Comparison of ENCODE assay signal across 17 cellular contexts in genomic region chr9:8649157-8649556, GRCh38.
DNase-seq lines count a peak whose midpoint lies in the region; ATAC-seq, FAIRE-seq and TF ChIP-seq lines count a peak whose summit lies in the region.
"Had no signal": no experiment of that assay in that cellular context is flagged by ENCODE, and none has a peak within 500 bp of the region (broad histone marks: within the 10 kb centered on the region; RNA-seq: fewer than 3 reads in every experiment).

No MANE protein-coding gene starts in this region.

- H2AK5ac ChIP-seq in mesenchymal stem cell (ENCODE audit: low read length, severe bottlenecking): no peak overlapping the region

- FAIRE-seq in GM12891 (lab: Jason Lieb, UNC): no peak
- FAIRE-seq: islet of Langerhans had no signal

- H3K18ac ChIP-seq in mesenchymal stem cell (ENCODE audit: low read depth in 1 of 2, low read length in 2 of 2): no peak overlapping the region

- H3K4me3 ChIP-seq in mesenchymal stem cell (ENCODE audit: insufficient read depth in 1 of 2, low read depth in 1 of 2, low read length in 2 of 2): no peak overlapping the region
- H3K4me3 ChIP-seq: SJSA1, tibial nerve had no signal

- peak overlapping the region; percentile 9 for H3K9ac ChIP-seq in mesenchymal stem cell (ENCODE audit: low read length)

- H3K4me3 Mint-ChIP-seq in effector memory CD8-positive, alpha-beta T cell: no peak overlapping the region
- no peak overlapping the region for H3K4me3 Mint-ChIP-seq in stimulated activated memory B cell treated with anti-CD40 and anti-IgM and Interleukin-4, amounts not matched to agents 10 μg/mL and 1 μg/mL and 100 μg/mL, for 72 hours

- no peak overlapping the region for H2BK12ac ChIP-seq in mesenchymal stem cell (ENCODE audit: low read length in 2 of 2)

- H2BK15ac ChIP-seq in mesenchymal stem cell (ENCODE audit: low read depth, poor library complexity, severe bottlenecking): no peak overlapping the region

- no peaks in the 10 kb centered on the region for H3K27me3 ChIP-seq in mesenchymal stem cell (ENCODE audit: control insufficient read depth in 1 of 2, insufficient read depth in 1 of 2, low read length in 2 of 2)
- H3K27me3 ChIP-seq: SJSA1, tibial nerve had no signal

- H3K36me3 ChIP-seq in mesenchymal stem cell (ENCODE audit: control insufficient read depth in 1 of 2, insufficient read depth in 2 of 2, low read depth in 1 of 2, low read length in 2 of 2): no peaks in the 10 kb centered on the region
- H3K36me3 ChIP-seq: SJSA1, tibial nerve had no signal

- no peak overlapping the region for H2AFZ ChIP-seq in mesenchymal stem cell (ENCODE audit: low read depth, low read length)

- no peaks in the 10 kb centered on the region for H3K9me3 Mint-ChIP-seq in effector memory CD8-positive, alpha-beta T cell
- H3K9me3 Mint-ChIP-seq in stimulated activated memory B cell treated with anti-CD40 and anti-IgM and Interleukin-4, amounts not matched to agents 10 μg/mL and 1 μg/mL and 100 μg/mL, for 72 hours: no peaks in the 10 kb centered on the region

- no peak overlapping the region for H3K4me2 ChIP-seq in mesenchymal stem cell (ENCODE audit: low read length, poor library complexity, severe bottlenecking)

- H3K4me1 Mint-ChIP-seq in effector memory CD8-positive, alpha-beta T cell (ENCODE audit: low read depth in 2 of 2): no peaks in the 10 kb centered on the region
- H3K4me1 Mint-ChIP-seq in stimulated activated memory B cell treated with anti-CD40 and anti-IgM and Interleukin-4, amounts not matched to agents 10 μg/mL and 1 μg/mL and 100 μg/mL, for 72 hours: no peaks in the 10 kb centered on the region

- no peaks in the 10 kb centered on the region for H3K36me3 Mint-ChIP-seq in effector memory CD8-positive, alpha-beta T cell (ENCODE audit: insufficient read depth)
- no peaks in the 10 kb centered on the region for H3K36me3 Mint-ChIP-seq in stimulated activated memory B cell treated with anti-CD40 and anti-IgM and Interleukin-4, amounts not matched to agents 10 μg/mL and 1 μg/mL and 100 μg/mL, for 72 hours
- H3K36me3 Mint-ChIP-seq: activated naive CD4-positive, alpha-beta T cell treated with anti-CD3 and anti-CD28 coated beads, Interleukin-2, amount 50 U/mL, for 72 hours had no signal

- H2BK120ac ChIP-seq in mesenchymal stem cell (ENCODE audit: low read depth, low read length): no peak overlapping the region

- H3K14ac ChIP-seq in mesenchymal stem cell (ENCODE audit: low read length in 2 of 2): no peak overlapping the region

- H3K23ac ChIP-seq in mesenchymal stem cell (ENCODE audit: low read length in 2 of 2): no peak overlapping the region

- ATAC-seq in HG03469 (IDR thresholded peaks at IDR 0.05; ENCODE audit: unreplicated experiment) (peak; percentile 50), GM19351 (IDR thresholded peaks at IDR 0.05; ENCODE audit: unreplicated experiment) (no peak)
- ATAC-seq in effector memory CD8-positive, alpha-beta T cell (replicated peaks): no peak
- ATAC-seq in stimulated activated memory B cell treated with anti-CD40 and anti-IgM and Interleukin-4, amounts not matched to agents 10 μg/mL and 1 μg/mL and 100 μg/mL, for 72 hours: no peak
- ATAC-seq: activated naive CD4-positive, alpha-beta T cell treated with anti-CD3 and anti-CD28 coated beads, Interleukin-2, amount 50 U/mL, for 72 hours had no signal

- H3K27me3 Mint-ChIP-seq in effector memory CD8-positive, alpha-beta T cell: no peaks in the 10 kb centered on the region
- H3K27me3 Mint-ChIP-seq in stimulated activated memory B cell treated with anti-CD40 and anti-IgM and Interleukin-4, amounts not matched to agents 10 μg/mL and 1 μg/mL and 100 μg/mL, for 72 hours: no peaks in the 10 kb centered on the region

- no peak overlapping the region for H4K8ac ChIP-seq in mesenchymal stem cell (ENCODE audit: low read length)

- peaks cover 14% of the 10 kb centered on the region for H3K79me1 ChIP-seq in mesenchymal stem cell (replicated peaks; ENCODE audit: low read length, poor library complexity, severe bottlenecking)

- H3K9me3 ChIP-seq in mesenchymal stem cell (ENCODE audit: control insufficient read depth, low read length): no peaks in the 10 kb centered on the region
- H3K9me3 ChIP-seq: SJSA1, tibial nerve had no signal

- H3K27ac ChIP-seq in mesenchymal stem cell (ENCODE audit: low read length, poor library complexity, severe bottlenecking): no peak overlapping the region
- H3K27ac ChIP-seq: SJSA1, tibial nerve, VCaP had no signal

- DNase-seq in GM12891 (ENCODE audit: insufficient read length, low spot score): no peak
- DNase-seq in RPMI8226: peak; percentile 33
- peak; percentile 18 for DNase-seq in mesenchymal stem cell
- DNase-seq in RKO (ENCODE audit: low spot score): no peak
- no peak for DNase-seq in effector memory CD8-positive, alpha-beta T cell
- DNase-seq: central memory CD4-positive, alpha-beta T cell; DMS153; NCI-H187 treated with DMSO at 0.1 percent for 48 hours; NCI-H748 treated with DMSO at 0.1 percent for 48 hours had no signal

- TF ChIP-seq POLR2A in GM12891 (IDR thresholded peaks at IDR 0.05; ENCODE audit: low read depth, low read length): no peak

- H3K4me1 ChIP-seq in mesenchymal stem cell (ENCODE audit: control insufficient read depth, insufficient read depth, low read depth, low read length): peaks cover 5% of the 10 kb centered on the region
- H3K4me1 ChIP-seq: SJSA1, tibial nerve had no signal

- no peak overlapping the region for H2BK5ac ChIP-seq in mesenchymal stem cell (ENCODE audit: low read depth, low read length, poor library complexity, severe bottlenecking)

- no peak overlapping the region for H3K27ac Mint-ChIP-seq in effector memory CD8-positive, alpha-beta T cell
- H3K27ac Mint-ChIP-seq in stimulated activated memory B cell treated with anti-CD40 and anti-IgM and Interleukin-4, amounts not matched to agents 10 μg/mL and 1 μg/mL and 100 μg/mL, for 72 hours: no peak overlapping the region
- H3K27ac Mint-ChIP-seq: activated naive CD4-positive, alpha-beta T cell treated with anti-CD3 and anti-CD28 coated beads, Interleukin-2, amount 50 U/mL, for 72 hours had no signal

- no peak overlapping the region for H3K4ac ChIP-seq in mesenchymal stem cell (ENCODE audit: low read depth in 1 of 2, low read length in 2 of 2)

- 58% methylated on average over 2 of the region's 2 CpGs for WGBS in mesenchymal stem cell

- H4K91ac ChIP-seq in mesenchymal stem cell (ENCODE audit: low read length): no peak overlapping the region

TF ChIP-seq in GM12891, 5 proteins besides CTCF, POLR2A, EP300 and RAD21:
- TF ChIP-seq SPI1 (IDR thresholded peaks at IDR 0.05; ENCODE audit: low read depth, low read length) (0 out of 2 replicates have a peak, but pooled peaks have one; percentile 8), TAF1 (IDR thresholded peaks at IDR 0.05; ENCODE audit: low read depth, low read length) (no peak), POU2F2 (IDR thresholded peaks at IDR 0.05; ENCODE audit: low read depth, low read length) (no peak)

Comparison
In these comparisons a context has a peak if more than half of its experiments do, and no peak if none do; other contexts are left out.
1. DNase-seq: peak in RPMI8226 (single experiment) and mesenchymal stem cell (single experiment); none in GM12891 (single experiment), RKO (single experiment) and effector memory CD8-positive, alpha-beta T cell (0 of 3).